ENCODE assay signal across 2 cellular contexts in the genomic region with DNA sequence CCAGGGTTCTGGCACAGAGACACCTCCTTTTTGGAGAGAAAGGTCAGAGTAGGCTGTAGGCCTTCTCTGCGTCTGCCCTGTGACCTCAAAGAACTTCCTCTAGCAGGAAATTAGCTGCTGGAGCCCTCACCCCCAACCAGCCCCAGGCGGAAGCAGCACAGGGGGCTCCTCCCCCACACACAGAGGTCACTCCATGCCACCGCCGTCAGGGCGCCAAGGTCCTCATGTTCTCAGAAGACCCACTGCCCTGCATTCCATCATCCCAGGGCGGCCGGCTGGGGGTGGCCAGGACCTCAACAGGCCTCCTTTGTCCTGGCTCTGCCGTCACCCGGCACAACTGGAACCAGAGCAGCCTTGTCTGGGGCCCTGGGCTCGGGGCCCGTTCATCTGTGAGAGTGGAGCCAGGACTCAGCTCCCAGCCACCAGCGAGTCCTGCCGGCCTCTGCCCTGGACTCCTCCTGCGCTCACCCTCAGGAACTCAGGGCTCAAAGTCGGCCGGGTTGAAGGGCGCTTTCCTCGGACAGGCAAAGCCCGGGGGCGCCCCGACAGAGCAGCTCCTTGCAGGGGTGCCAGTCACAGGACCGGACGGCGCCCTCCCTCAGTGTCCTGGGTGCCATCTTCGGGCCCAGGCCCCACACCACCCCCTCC.
TF ChIP-seq lines count a peak whose summit lies in the region.

No MANE protein-coding gene starts in this region.

TF ChIP-seq in Ishikawa, 13 proteins besides CTCF, POLR2A, EP300 and RAD21:
- TF ChIP-seq ZBTB7A (IDR thresholded peaks at IDR 0.05; ENCODE audit: low read depth) (peak; percentile 0; the same call in 1 of the 2 replicates), CREB1 (IDR thresholded peaks at IDR 0.05; ENCODE audit: low read depth) (no peak), CEBPB (IDR thresholded peaks at IDR 0.05) (no peak), TCF12 (IDR thresholded peaks at IDR 0.05; ENCODE audit: low read depth) (no peak), EGR1 (IDR thresholded peaks at IDR 0.05) (no peak)
- TF ChIP-seq, protein P1, sequence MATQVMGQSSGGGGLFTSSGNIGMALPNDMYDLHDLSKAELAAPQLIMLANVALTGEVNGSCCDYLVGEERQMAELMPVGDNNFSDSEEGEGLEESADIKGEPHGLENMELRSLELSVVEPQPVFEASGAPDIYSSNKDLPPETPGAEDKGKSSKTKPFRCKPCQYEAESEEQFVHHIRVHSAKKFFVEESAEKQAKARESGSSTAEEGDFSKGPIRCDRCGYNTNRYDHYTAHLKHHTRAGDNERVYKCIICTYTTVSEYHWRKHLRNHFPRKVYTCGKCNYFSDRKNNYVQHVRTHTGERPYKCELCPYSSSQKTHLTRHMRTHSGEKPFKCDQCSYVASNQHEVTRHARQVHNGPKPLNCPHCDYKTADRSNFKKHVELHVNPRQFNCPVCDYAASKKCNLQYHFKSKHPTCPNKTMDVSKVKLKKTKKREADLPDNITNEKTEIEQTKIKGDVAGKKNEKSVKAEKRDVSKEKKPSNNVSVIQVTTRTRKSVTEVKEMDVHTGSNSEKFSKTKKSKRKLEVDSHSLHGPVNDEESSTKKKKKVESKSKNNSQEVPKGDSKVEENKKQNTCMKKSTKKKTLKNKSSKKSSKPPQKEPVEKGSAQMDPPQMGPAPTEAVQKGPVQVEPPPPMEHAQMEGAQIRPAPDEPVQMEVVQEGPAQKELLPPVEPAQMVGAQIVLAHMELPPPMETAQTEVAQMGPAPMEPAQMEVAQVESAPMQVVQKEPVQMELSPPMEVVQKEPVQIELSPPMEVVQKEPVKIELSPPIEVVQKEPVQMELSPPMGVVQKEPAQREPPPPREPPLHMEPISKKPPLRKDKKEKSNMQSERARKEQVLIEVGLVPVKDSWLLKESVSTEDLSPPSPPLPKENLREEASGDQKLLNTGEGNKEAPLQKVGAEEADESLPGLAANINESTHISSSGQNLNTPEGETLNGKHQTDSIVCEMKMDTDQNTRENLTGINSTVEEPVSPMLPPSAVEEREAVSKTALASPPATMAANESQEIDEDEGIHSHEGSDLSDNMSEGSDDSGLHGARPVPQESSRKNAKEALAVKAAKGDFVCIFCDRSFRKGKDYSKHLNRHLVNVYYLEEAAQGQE (IDR thresholded peaks at IDR 0.05; ENCODE audit: low read depth): no peak
- TF ChIP-seq, protein P2, sequence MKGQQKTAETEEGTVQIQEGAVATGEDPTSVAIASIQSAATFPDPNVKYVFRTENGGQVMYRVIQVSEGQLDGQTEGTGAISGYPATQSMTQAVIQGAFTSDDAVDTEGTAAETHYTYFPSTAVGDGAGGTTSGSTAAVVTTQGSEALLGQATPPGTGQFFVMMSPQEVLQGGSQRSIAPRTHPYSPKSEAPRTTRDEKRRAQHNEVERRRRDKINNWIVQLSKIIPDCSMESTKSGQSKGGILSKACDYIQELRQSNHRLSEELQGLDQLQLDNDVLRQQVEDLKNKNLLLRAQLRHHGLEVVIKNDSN (IDR thresholded peaks at IDR 0.05): no peak

TF ChIP-seq in endothelial cell of umbilical vein, 7 proteins besides CTCF, POLR2A, EP300 and RAD21:
- TF ChIP-seq, protein P3, sequence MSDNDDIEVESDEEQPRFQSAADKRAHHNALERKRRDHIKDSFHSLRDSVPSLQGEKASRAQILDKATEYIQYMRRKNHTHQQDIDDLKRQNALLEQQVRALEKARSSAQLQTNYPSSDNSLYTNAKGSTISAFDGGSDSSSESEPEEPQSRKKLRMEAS (IDR thresholded peaks at IDR 0.05; ENCODE audit: insufficient read depth, insufficient read length): no peak
- no peak for TF ChIP-seq EZH2 (IDR thresholded peaks at IDR 0.05; ENCODE audit: borderline replicate concordance, low read depth, low read length, severe bottlenecking)
- no peak for TF ChIP-seq GATA2 (IDR thresholded peaks at IDR 0.05; ENCODE audit: insufficient read depth, insufficient read length, low read depth, low read length)
- TF ChIP-seq MYC (IDR thresholded peaks at IDR 0.05; ENCODE audit: low read depth, low read length): no peak
- no peak for TF ChIP-seq POLR2AphosphoS5 (IDR thresholded peaks at IDR 0.05; ENCODE audit: insufficient read depth, low read depth, low read length)
- TF ChIP-seq FOS (IDR thresholded peaks at IDR 0.05; ENCODE audit: borderline replicate concordance, insufficient read depth, low read length): no peak
- no peak for TF ChIP-seq JUN (IDR thresholded peaks at IDR 0.05; ENCODE audit: borderline replicate concordance, insufficient read depth, insufficient read length, low read depth)
